In the genomic region with DNA sequence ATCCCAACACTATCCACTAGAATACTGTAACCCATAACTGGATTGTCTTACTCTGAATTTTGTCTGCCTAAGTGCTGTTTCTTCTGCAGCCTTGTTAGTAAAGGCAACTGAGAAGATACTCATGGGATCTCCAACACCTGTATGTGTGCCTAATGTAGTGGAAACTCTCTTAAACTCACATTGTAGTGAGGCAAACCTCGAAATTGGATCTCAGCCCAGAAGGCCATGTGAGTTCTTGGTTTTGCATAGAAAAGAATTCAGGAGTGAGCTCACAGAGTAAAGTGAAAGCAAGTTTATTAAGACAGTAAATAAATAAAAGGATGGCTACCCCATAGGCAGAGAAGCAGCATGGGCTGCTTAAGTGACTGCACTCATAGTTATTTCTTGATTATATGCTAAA, we compare ENCODE assay signal across 23 cellular contexts.
DNase-seq lines count a peak whose midpoint lies in the region; TF ChIP-seq lines count a peak whose summit lies in the region.
"Had no signal": no experiment of that assay in that cellular context is flagged by ENCODE, and none has a peak within 500 bp of the region (broad histone marks: within the 10 kb centered on the region; RNA-seq: fewer than 3 reads in every experiment).

No MANE protein-coding gene starts in this region.

- no peak overlapping the region for H3K4me3 ChIP-seq in Jurkat, Clone E6-1 (ENCODE audit: low read length)
- H3K4me3 ChIP-seq in astrocyte of the spinal cord (ENCODE audit: low read depth, low read length): no peak overlapping the region
- H3K4me3 ChIP-seq in retinal pigment epithelial cell (ENCODE audit: low read length): no peak overlapping the region
- no peak overlapping the region for H3K4me3 ChIP-seq in uterus
- H3K4me3 ChIP-seq: esophagus squamous epithelium, GM12878, PC-9, thoracic aorta had no signal

- in situ Hi-C loops in astrocyte of the spinal cord (cut with HindIII; ENCODE audit: low sequenced_read_pairs): no loop called here

- H3K36me3 ChIP-seq in uterus: no peaks in the 10 kb centered on the region
- H3K36me3 ChIP-seq: BE2C, esophagus squamous epithelium, neutrophil, thoracic aorta had no signal

- no peak for TF ChIP-seq CTCF in astrocyte of the spinal cord (IDR thresholded peaks at IDR 0.05; ENCODE audit: low read depth, low read length)
- TF ChIP-seq CTCF in retinal pigment epithelial cell (conservative IDR thresholded peaks at IDR 0.05; ENCODE audit: low read depth, low read length): no peak
- no peak for TF ChIP-seq CTCF in uterus (IDR thresholded peaks at IDR 0.05)

- H3K27me3 ChIP-seq in uterus: no peaks in the 10 kb centered on the region
- H3K27me3 ChIP-seq: BE2C, esophagus squamous epithelium, neutrophil had no signal

- intact Hi-C loops in uterus (cut with DNase I; ENCODE audit: low total_unique reads): no loop called here

- no peaks in the 10 kb centered on the region for H3K4me1 ChIP-seq in uterus
- H3K4me1 ChIP-seq: esophagus squamous epithelium had no signal

- no peak overlapping the region for H3K27ac ChIP-seq in uterus
- H3K27ac ChIP-seq: esophagus squamous epithelium, neutrophil, PC-9, thoracic aorta had no signal

- peak; percentile 63 for DNase-seq in Jurkat, Clone E6-1 (ENCODE audit: low read depth, low spot score)
- DNase-seq in NCI-H226 (peak; percentile 69), astrocyte of the spinal cord (ENCODE audit: low read depth, low spot score) (peak; percentile 13), retinal pigment epithelial cell (ENCODE audit: low read depth) (peak; percentile 16), HT-29 (ENCODE audit: low spot score) (no peak), uterus (no peak), NCI-H2227 treated with DMSO at 0.1 percent for 48 hours (lab: John Stamatoyannopoulos, UW) (no peak)
- DNase-seq: activated CD4-positive, alpha-beta memory T cell treated with anti-CD3 and anti-CD28 coated beads, Interleukin-2, amount 10 ng/mL, durations not matched to agents 7 days and 5 days; activated naive CD4-positive, alpha-beta T cell treated with Interleukin-2 at 50 U/mL for 16 hours; BE2C; DMS 273 treated with DMSO at 0.1 percent for 48 hours; effector memory CD8-positive, alpha-beta T cell; esophagus squamous epithelium; GF-D8; H7; left ventricle myocardium superior; NCI-H2029; NCI-H524 treated with DMSO at 0.1 percent for 48 hours; PC-9; retina had no signal

- no peaks in the 10 kb centered on the region for H3K9me3 ChIP-seq in uterus
- H3K9me3 ChIP-seq: BE2C, neutrophil, thoracic aorta had no signal

- TF ChIP-seq POLR2A in uterus (IDR thresholded peaks at IDR 0.05): no peak

Comparison
In these comparisons a context has a peak if more than half of its experiments do, and no peak if none do; other contexts are left out.
1. DNase-seq: peak in Jurkat, Clone E6-1 (single experiment), NCI-H226 (single experiment), astrocyte of the spinal cord (single experiment) and retinal pigment epithelial cell (single experiment); none in HT-29 (single experiment), uterus (0 of 2) and NCI-H2227 treated with DMSO at 0.1 percent for 48 hours (single experiment).